ENCODE assay signal across 34 cellular contexts in genomic region chr17:68562736-68563135, GRCh38.
"Had no signal": no experiment of that assay in that cellular context is flagged by ENCODE, and none has a peak within 500 bp of the region (broad histone marks: within the 10 kb centered on the region; RNA-seq: fewer than 3 reads in every experiment).

No MANE protein-coding gene starts in this region.

- H3K27ac Mint-ChIP-seq: activated B cell treated with CpG ODN at 0.5 μM for 24 hours; activated CD4-positive, alpha-beta memory T cell treated with anti-CD3 and anti-CD28 coated beads for 36 hours; activated naive CD4-positive, alpha-beta T cell treated with anti-CD3 and anti-CD28 coated beads for 36 hours; activated naive CD4-positive, alpha-beta T cell treated with anti-CD3 and anti-CD28 coated beads, Interleukin-2, amount 50 U/mL, for 72 hours; activated T-helper 1 cell treated with anti-CD3 and anti-CD28 coated beads, Interleukin-12 subunit alpha, Interleukin-12 subunit beta, Interleukin-2, Interleukin-4 antibody, amounts not matched to agents 30 ng/mL and 10 ng/mL and 1 ng/mL, durations not matched to agents 14 hours and 24 hours and 36 hours; T-cell; T-helper 17 cell had no signal

- ATAC-seq: activated naive CD4-positive, alpha-beta T cell treated with anti-CD3 and anti-CD28 coated beads, Interleukin-2, amount 50 U/mL, for 72 hours; activated T-cell treated with anti-CD3 and anti-CD28 coated beads, Interleukin-2, amount 50 U/mL, for 4 hours; body of pancreas; PC-3; Right ventricle myocardium inferior; SK-N-SH treated with all-trans-retinoic acid at 6 μM for 48 hours; T-cell; T-helper 17 cell had no signal

- H3K9me3 Mint-ChIP-seq: activated B cell treated with CpG ODN at 0.5 μM for 24 hours; activated CD4-positive, alpha-beta memory T cell treated with anti-CD3 and anti-CD28 coated beads for 36 hours; activated naive CD4-positive, alpha-beta T cell treated with anti-CD3 and anti-CD28 coated beads for 36 hours; activated naive CD4-positive, alpha-beta T cell treated with anti-CD3 and anti-CD28 coated beads, Interleukin-2, amount 50 U/mL, for 72 hours; activated T-cell treated with anti-CD3 and anti-CD28 coated beads, Interleukin-2, amount 50 U/mL, for 4 hours; activated T-helper 1 cell treated with anti-CD3 and anti-CD28 coated beads, Interleukin-12 subunit alpha, Interleukin-12 subunit beta, Interleukin-2, Interleukin-4 antibody, amounts not matched to agents 30 ng/mL and 10 ng/mL and 1 ng/mL, durations not matched to agents 14 hours and 24 hours and 36 hours; T-cell had no signal

- DNase-seq: activated B cell treated with CpG ODN at 0.5 μM for 24 hours; activated CD4-positive, alpha-beta memory T cell treated with anti-CD3 and anti-CD28 coated beads for 36 hours; activated CD4-positive, alpha-beta T cell treated with anti-CD3 and anti-CD28 coated beads for 4 hours; activated CD4-positive, alpha-beta T cell treated with anti-CD3 and anti-CD28 coated beads, Interleukin-2, amount 50 U/mL, for 1 hour; activated CD4-positive, CD25-positive, alpha-beta regulatory T cell treated with anti-CD3 and anti-CD28 coated beads, Interleukin-2, amount 50 U/mL, for 72 hours; activated CD8-positive, alpha-beta memory T cell treated with anti-CD3 and anti-CD28 coated beads, Interleukin-2, amount 50 U/mL, for 4 hours; activated gamma-delta T cell treated with Interleukin-2 at 50 U/mL for 16 hours; activated naive CD4-positive, alpha-beta T cell treated with anti-CD3 and anti-CD28 coated beads for 36 hours; activated T-cell treated with anti-CD3 and anti-CD28 coated beads for 4 hours; activated T-cell treated with anti-CD3 and anti-CD28 coated beads, Interleukin-2, amount 50 U/mL, for 4 hours; amygdala; body of pancreas; Kasumi-1; MM.1S; MV-4-11; NCI-H1092; NCI-H1436 treated with DMSO at 0.1 percent for 48 hours; NCI-H1694 treated with DMSO at 0.1 percent for 48 hours; NCI-H2029; NCI-H345; NCI-H524 treated with DMSO at 0.1 percent for 48 hours; PC-3; Peyer's patch; RPMI8226; SIG-M5; T-cell; T-helper 17 cell; T-helper 9 cell had no signal

- H3K4me3 Mint-ChIP-seq: activated B cell treated with CpG ODN at 0.5 μM for 24 hours; activated CD4-positive, alpha-beta memory T cell treated with anti-CD3 and anti-CD28 coated beads for 36 hours; activated naive CD4-positive, alpha-beta T cell treated with anti-CD3 and anti-CD28 coated beads for 36 hours; activated T-cell treated with anti-CD3 and anti-CD28 coated beads, Interleukin-2, amount 50 U/mL, for 4 hours; activated T-helper 1 cell treated with anti-CD3 and anti-CD28 coated beads, Interleukin-12 subunit alpha, Interleukin-12 subunit beta, Interleukin-2, Interleukin-4 antibody, amounts not matched to agents 30 ng/mL and 10 ng/mL and 1 ng/mL, durations not matched to agents 14 hours and 24 hours and 36 hours; T-cell; T-helper 17 cell had no signal

- H3K4me1 Mint-ChIP-seq: activated B cell treated with CpG ODN at 0.5 μM for 24 hours, T-cell, T-helper 17 cell had no signal

- H3K36me3 Mint-ChIP-seq: activated CD4-positive, alpha-beta memory T cell treated with anti-CD3 and anti-CD28 coated beads for 36 hours; activated naive CD4-positive, alpha-beta T cell treated with anti-CD3 and anti-CD28 coated beads, Interleukin-2, amount 50 U/mL, for 72 hours; T-cell had no signal

- H3K4me3 ChIP-seq: ascending aorta, body of pancreas, breast epithelium, Peyer's patch had no signal
